Comparison of ENCODE assay signal across 15 cellular contexts in genomic region chr4:99377341-99377740, GRCh38. TPM values are rescaled to one million over a fixed set of nuclear protein-coding genes. Genes with fewer than 3 reads are reported as not detected.
DNase-seq lines count a peak whose midpoint lies in the region; ATAC-seq and TF ChIP-seq lines count a peak whose summit lies in the region.
"Not testable (repeated sequence)": the region's sequence is repeated elsewhere in the genome, so short reads cannot be mapped to it uniquely, and the experiment has no call there.
"Had no signal": no experiment of that assay in that cellular context is flagged by ENCODE, and none has a peak within 500 bp of the region (broad histone marks: within the 10 kb centered on the region; RNA-seq: fewer than 3 reads in every experiment).

No MANE protein-coding gene starts in this region.

- not testable (repeated sequence) for H3K9me3 ChIP-seq in BE2C; OCI-LY1 (ENCODE audit: low read length)
- peaks cover 48% of the 10 kb centered on the region for H3K9me3 ChIP-seq in endodermal cell (ENCODE audit: control insufficient read depth, low read length)

- H3K9ac ChIP-seq in OCI-LY1 (ENCODE audit: low read length); endodermal cell (ENCODE audit: extremely low read depth, low read length, poor library complexity, severe bottlenecking): not testable (repeated sequence)

- H3K4me1 Mint-ChIP-seq in WTC11, endodermal cell: not testable (repeated sequence)

- H3K9me2 ChIP-seq in OCI-LY1 (ENCODE audit: low read depth, low read length) = not testable (repeated sequence)

- H3K4me3 Mint-ChIP-seq in WTC11, endodermal cell: not testable (repeated sequence)

- H3K9me3 Mint-ChIP-seq in WTC11 = peaks cover 37% of the 10 kb centered on the region
- peaks cover 39% of the 10 kb centered on the region for H3K9me3 Mint-ChIP-seq in endodermal cell

- not testable (repeated sequence) for H3K27ac ChIP-seq in OCI-LY1 (ENCODE audit: low read depth, low read length, poor library complexity, severe bottlenecking); endodermal cell (ENCODE audit: low read depth, low read length)

- H3K36me3 Mint-ChIP-seq in WTC11 = peaks cover 26% of the 10 kb centered on the region
- H3K36me3 Mint-ChIP-seq in endodermal cell (ENCODE audit: low read depth) = not testable (repeated sequence)

- ATAC-seq in WTC11 = peak; percentile 72

- H3K4me2 ChIP-seq in OCI-LY1 (ENCODE audit: low read length) = not testable (repeated sequence)

- not testable (repeated sequence) for H3K27me3 Mint-ChIP-seq in WTC11 (ENCODE audit: low read depth); endodermal cell (ENCODE audit: insufficient read depth)

- H3K27me3 ChIP-seq in BE2C; OCI-LY1 (ENCODE audit: insufficient read depth, low read length); endodermal cell (ENCODE audit: control insufficient read depth, insufficient read depth, low read length, poor library complexity, severe bottlenecking): not testable (repeated sequence)

- H3F3A ChIP-seq in OCI-LY1 (ENCODE audit: insufficient read depth, low read length) = not testable (repeated sequence)

- DNase-seq in BE2C = peak; percentile 11
- peak; percentile 20 for DNase-seq in HT1080 (ENCODE audit: low read depth)
- DNase-seq in WTC11 (ENCODE audit: low spot score) = not testable (repeated sequence)
- DNase-seq in endodermal cell = peak; percentile 55
- DNase-seq in iPS-NIHi11 (ENCODE audit: low spot score) = peak; percentile 21
- DNase-seq in renal cortical epithelial cell (ENCODE audit: low read depth) = peak; percentile 25

- TF ChIP-seq CTCF in BE2C (IDR thresholded peaks at IDR 0.05; ENCODE audit: low read depth, low read length) = peak; percentile 33
- peak; percentile 22; the same call in 1 of the 2 replicates for TF ChIP-seq CTCF in GM12874 (IDR thresholded peaks at IDR 0.05; ENCODE audit: insufficient read depth, low read depth, low read length)
- peak; percentile 19; the same call in 1 of the 2 replicates for TF ChIP-seq CTCF in OCI-LY1 (IDR thresholded peaks at IDR 0.05; ENCODE audit: low read length)
- not testable (repeated sequence) for TF ChIP-seq CTCF in WTC11 (IDR thresholded peaks at IDR 0.05)
- TF ChIP-seq CTCF in endodermal cell (conservative IDR thresholded peaks at IDR 0.05) = peak; percentile 73

- not testable (repeated sequence) for H4K20me1 ChIP-seq in OCI-LY1 (ENCODE audit: insufficient read depth, low read length)

- not testable (repeated sequence) for H3K4me1 ChIP-seq in BE2C; OCI-LY1 (ENCODE audit: insufficient read depth, low read length, severe bottlenecking); endodermal cell (ENCODE audit: control insufficient read depth, insufficient read depth, low read length)

- not testable (repeated sequence) for H3K79me2 ChIP-seq in OCI-LY1 (ENCODE audit: insufficient read depth, low read length)

- not testable (repeated sequence) for H3K4me3 ChIP-seq in BE2C (ENCODE audit: low read depth, low read length); OCI-LY1 (ENCODE audit: low read depth, low read length, poor library complexity, severe bottlenecking); endodermal cell (ENCODE audit: low read length)

- not testable (repeated sequence) for H3K27ac Mint-ChIP-seq in WTC11, endodermal cell

- H3K36me3 ChIP-seq in BE2C; OCI-LY1 (ENCODE audit: insufficient read depth, low read length); endodermal cell (ENCODE audit: control insufficient read depth, insufficient read depth, low read length): not testable (repeated sequence)

- not testable (repeated sequence) for H2AFZ ChIP-seq in OCI-LY1 (ENCODE audit: low read length)

- CTCF ChIA-PET in WTC11 (lab: Charles Lee) = interaction anchor here (0.6 to 1.5 kb wide), 13 partner anchors 11 to 899 kb away, joined by 3 to 7 read pairs (median 3); no protein-coding TSS in a partner anchor

- POLR2A ChIA-PET in WTC11 (lab: Charles Lee) = interaction anchor here (0.6 kb wide), 2 partner anchors 294 to 720 kb away, joined by 3 read pairs; no protein-coding TSS in a partner anchor

- WGBS in endodermal cell (ENCODE audit: insufficient coverage in 1 of 2, insufficient read length in 1 of 2), 2 experiments = 76 to 87% methylated on average over 3 to 6 of the region's 6 CpGs

RNA-seq across cellular contexts. Expression of gene ADH1C, which starts 24.8 kb away (rescaled TPM):
- polyA plus RNA-seq in BE2C (2012; ENCODE audit: insufficient read depth, insufficient read length, low read depth) = not detected
- not detected in 2 replicates for total RNA-seq in HT1080 (2014; rRNA removed; shearing (Covaris generic))
- not detected in 2 replicates for polyA plus RNA-seq in HT1080 (2015; cell fraction: cytosol; rRNA removed)
- 0.32 TPM in 1 of 2 replicates, not detected in the other for polyA plus RNA-seq in HT1080 (2015; cell fraction: nucleus; rRNA removed)
- total RNA-seq in WTC11 (2021) = 0.22 to 0.23 TPM in 2 of 3 replicates, not detected in the other
- total RNA-seq in endodermal cell = not detected
- polyA plus RNA-seq in endodermal cell (2013, experiment 1 of 2) = not detected
- not detected for polyA plus RNA-seq in endodermal cell (2013, experiment 2 of 2)
- total RNA-seq in renal cortical epithelial cell = 0.35 TPM in 1 of 2 replicates, not detected in the other
- total RNA-seq: activated CD4-positive, alpha-beta T cell treated with anti-CD3 and anti-CD28 coated beads for 36 hours; Daoy; glomerular endothelial cell; T-helper 17 cell had no signal
- polyA plus RNA-seq: CD14-positive monocyte had no signal

RNA-seq across cellular contexts. Expression of gene ADH1B, which starts 56.1 kb away (rescaled TPM):
- not detected for polyA plus RNA-seq in BE2C (2012; ENCODE audit: insufficient read depth, insufficient read length, low read depth)
- total RNA-seq in HT1080 (2014; rRNA removed; shearing (Covaris generic)) = not detected in 2 replicates
- not detected in 2 replicates for polyA plus RNA-seq in HT1080 (2015; cell fraction: cytosol; rRNA removed)
- not detected in 2 replicates for polyA plus RNA-seq in HT1080 (2015; cell fraction: nucleus; rRNA removed)
- total RNA-seq in WTC11 (2021) (1.0 to 1.7 TPM (median 1.5 TPM) in 3 replicates), endodermal cell (not detected), renal cortical epithelial cell (not detected in 2 replicates)
- not detected for polyA plus RNA-seq in endodermal cell (2013, experiment 1 of 2)
- not detected for polyA plus RNA-seq in endodermal cell (2013, experiment 2 of 2)
- total RNA-seq: activated CD4-positive, alpha-beta T cell treated with anti-CD3 and anti-CD28 coated beads for 36 hours; Daoy; glomerular endothelial cell; T-helper 17 cell had no signal
- polyA plus RNA-seq: CD14-positive monocyte had no signal

RNA-seq across cellular contexts. Expression of gene ADH7, which starts 57.8 kb away (rescaled TPM):
- polyA plus RNA-seq in BE2C (2012; ENCODE audit: insufficient read depth, insufficient read length, low read depth) = not detected
- total RNA-seq in HT1080 (2014; rRNA removed; shearing (Covaris generic)) = not detected in 2 replicates
- not detected in 2 replicates for polyA plus RNA-seq in HT1080 (2015; cell fraction: cytosol; rRNA removed)
- polyA plus RNA-seq in HT1080 (2015; cell fraction: nucleus; rRNA removed) = not detected in 2 replicates
- total RNA-seq in WTC11 (2021) (not detected in 3 replicates), endodermal cell (not detected), renal cortical epithelial cell (not detected in 2 replicates)
- polyA plus RNA-seq in endodermal cell (2013, experiment 1 of 2) = not detected
- polyA plus RNA-seq in endodermal cell (2013, experiment 2 of 2) = not detected
- total RNA-seq: activated CD4-positive, alpha-beta T cell treated with anti-CD3 and anti-CD28 coated beads for 36 hours; Daoy; glomerular endothelial cell; mucosa of gallbladder; T-helper 17 cell; ureter had no signal
- polyA plus RNA-seq: CD14-positive monocyte had no signal
